6 cellular contexts compared by ENCODE assay signal in the genomic region with DNA sequence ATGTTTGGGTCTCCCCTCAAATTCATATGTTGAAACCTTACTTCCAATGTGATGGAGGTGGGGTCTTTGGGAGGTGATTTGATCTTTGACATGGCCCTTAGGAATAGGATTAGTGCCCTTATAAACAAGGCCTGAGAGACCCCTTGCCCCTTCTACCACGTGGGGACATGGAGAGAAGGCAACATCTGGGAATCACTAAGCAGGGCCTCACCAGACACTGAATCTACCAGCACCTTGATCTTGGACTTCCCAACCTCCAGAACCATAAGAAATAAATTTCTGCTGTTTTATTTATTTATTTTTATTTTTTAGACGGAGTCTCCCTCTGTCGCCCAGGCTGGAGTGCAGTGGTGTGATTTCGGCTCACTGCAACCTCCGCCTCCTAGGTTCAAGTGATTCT.
"Had no signal": no experiment of that assay in that cellular context is flagged by ENCODE, and none has a peak within 500 bp of the region (broad histone marks: within the 10 kb centered on the region; RNA-seq: fewer than 3 reads in every experiment).

No MANE protein-coding gene starts in this region.

- H3K9ac ChIP-seq: KMS-11 had no signal

- H3K4me2 ChIP-seq: KMS-11 had no signal

- H3K27ac ChIP-seq: HL-60, KMS-11 had no signal

- DNase-seq: IMR-90, KBM-7, KG1 had no signal

- FAIRE-seq: HTR-8/SVneo had no signal
